8 cellular contexts compared by ENCODE assay signal in genomic region chr13:52968074-52968700, GRCh38.
A peak's percentile ranks its signal among the peaks of the same experiment; 100 is the strongest.
DNase-seq lines count a peak whose midpoint lies in the region; ATAC-seq and TF ChIP-seq lines count a peak whose summit lies in the region.

No MANE protein-coding gene starts in this region.

- intact Hi-C loops in CD14-positive monocyte (cut with micrococcal nuclease) (no loop called here), colonic mucosa (cut with DNase I) (loop anchor here (5.0 kb wide), 1 partner anchor 184 kb away; no protein-coding TSS in a partner anchor), lower leg skin (cut with DNase I; ENCODE audit: low total_unique reads) (loop anchor here (10.0 kb wide), 1 partner anchor 363 kb away; no protein-coding TSS in a partner anchor)

- no peaks in the 10 kb centered on the region for H3K27me3 ChIP-seq in colonic mucosa

- H3K9me3 ChIP-seq in colonic mucosa, result no peaks in the 10 kb centered on the region

- peaks cover 2 to 7% (median 3%) of the 10 kb centered on the region in 3 donors for H3K27me3 Mint-ChIP-seq in CD14-positive monocyte (ENCODE audit: low read depth in 3 of 3)

- TF ChIP-seq CTCF in CD14-positive monocyte (IDR thresholded peaks at IDR 0.05) (peak; percentile 91), colonic mucosa (IDR thresholded peaks at IDR 0.05) (peak; percentile 89), lower leg skin (IDR thresholded peaks at IDR 0.05) (peak in 1 of 3 donors; percentile 80)

- H3K4me3 ChIP-seq in colonic mucosa, result no peak overlapping the region
- no peak overlapping the region for H3K4me3 ChIP-seq in lower leg skin (ENCODE audit: low read depth, poor library complexity, severe bottlenecking)

- H3K9me3 Mint-ChIP-seq in CD14-positive monocyte, result no peaks in the 10 kb centered on the region

- no peaks in the 10 kb centered on the region for H3K36me3 Mint-ChIP-seq in CD14-positive monocyte

- no peak overlapping the region for H3K27ac Mint-ChIP-seq in CD14-positive monocyte

- TF ChIP-seq POLR2A in lower leg skin (IDR thresholded peaks at IDR 0.05), result no peak

- DNase-seq in CD14-positive monocyte (ENCODE audit: low spot score), result no peak
- DNase-seq in NCI-H345 treated with DMSO at 0.1 percent for 48 hours (lab: John Stamatoyannopoulos, UW; ENCODE audit: unreplicated experiment), result peak; percentile 50
- DNase-seq in activated CD4-positive, alpha-beta T cell treated with anti-CD3 and anti-CD28 coated beads for 1 hour, result peak; percentile 21
- peak; percentile 82 for DNase-seq in colonic mucosa
- peak; percentile 48 to 90 for DNase-seq in lower leg skin (ENCODE audit: low spot score in 2 of 2)
- DNase-seq in stimulated activated CD8-positive, alpha-beta memory T cell treated with anti-CD3 and anti-CD28 coated beads, Interleukin-12 subunit alpha, Interleukin-12 subunit beta, amount 100 ng/mL, for 24 hours (ENCODE audit: extremely low read depth), result peak; percentile 3

- WGBS in lower leg skin, 2 donors, result 23 to 25% methylated on average over 13 of the region's 13 CpGs

- H3K4me3 Mint-ChIP-seq in CD14-positive monocyte, result no peak overlapping the region

- no peak overlapping the region for H3K27ac ChIP-seq in colonic mucosa

- ATAC-seq in GM19324 (IDR thresholded peaks at IDR 0.05; ENCODE audit: low FRiP score, unreplicated experiment) (peak; percentile 96), HG03378 (IDR thresholded peaks at IDR 0.05; ENCODE audit: unreplicated experiment) (peak; percentile 98)

- peaks cover 4% of the 10 kb centered on the region for H3K4me1 Mint-ChIP-seq in CD14-positive monocyte

- no peaks in the 10 kb centered on the region for H3K4me1 ChIP-seq in colonic mucosa

- H3K36me3 ChIP-seq in colonic mucosa, result no peaks in the 10 kb centered on the region

- no peak overlapping the region for H3K9ac ChIP-seq in colonic mucosa (ENCODE audit: low read depth in 2 of 2, low read length in 2 of 2)

Comparison
In these comparisons a context has a peak if more than half of its experiments do, and no peak if none do; other contexts are left out.
1. intact Hi-C loops: an anchor here in colonic mucosa (5.0 kb wide) and lower leg skin (10.0 kb wide); none called in CD14-positive monocyte.